Comparison of ENCODE assay signal across 27 cellular contexts in genomic region chr2:3268705-3269029, GRCh38.
"Had no signal": no experiment of that assay in that cellular context is flagged by ENCODE, and none has a peak within 500 bp of the region (broad histone marks: within the 10 kb centered on the region; RNA-seq: fewer than 3 reads in every experiment).

No MANE protein-coding gene starts in this region.

- H3K9me3 ChIP-seq: breast epithelium had no signal

- H3K36me3 ChIP-seq: breast epithelium, MG63 had no signal

- H3K27me3 ChIP-seq: breast epithelium, MG63 had no signal

- H3K4me3 ChIP-seq: breast epithelium, MG63, SK-N-MC had no signal

- H3K27me3 Mint-ChIP-seq: activated B cell treated with CpG ODN at 0.5 μM for 24 hours; activated CD4-positive, alpha-beta T cell treated with anti-CD3 and anti-CD28 coated beads, Interleukin-2, amount 10 ng/mL, durations not matched to agents 24 days and 14 days; activated CD8-positive, alpha-beta memory T cell treated with anti-CD3 and anti-CD28 coated beads, Interleukin-2, amount 10 ng/mL, durations not matched to agents 7 days and 5 days; activated naive CD4-positive, alpha-beta T cell treated with anti-CD3 and anti-CD28 coated beads, Interleukin-2, amount 50 U/mL, for 24 hours; activated T-cell treated with anti-CD3 and anti-CD28 coated beads, Interleukin-2, amount 50 U/mL, for 24 hours; T-cell had no signal

- H3K4me3 Mint-ChIP-seq: activated B cell treated with CpG ODN at 0.5 μM for 24 hours; activated CD4-positive, alpha-beta T cell treated with anti-CD3 and anti-CD28 coated beads, Interleukin-2, amount 10 ng/mL, durations not matched to agents 24 days and 14 days; activated CD8-positive, alpha-beta memory T cell treated with anti-CD3 and anti-CD28 coated beads, Interleukin-2, amount 10 ng/mL, durations not matched to agents 7 days and 5 days; activated naive CD4-positive, alpha-beta T cell treated with anti-CD3 and anti-CD28 coated beads, Interleukin-2, amount 50 U/mL, for 24 hours; activated T-cell treated with anti-CD3 and anti-CD28 coated beads, Interleukin-2, amount 50 U/mL, for 24 hours; activated T-helper 1 cell treated with anti-CD3 and anti-CD28 coated beads, Interleukin-12 subunit alpha, Interleukin-12 subunit beta, Interleukin-2, Interleukin-4 antibody, amounts not matched to agents 30 ng/mL and 10 ng/mL and 1 ng/mL, durations not matched to agents 14 hours and 24 hours and 36 hours; T-cell had no signal

- ATAC-seq: activated CD8-positive, alpha-beta memory T cell treated with anti-CD3 and anti-CD28 coated beads, Interleukin-2, amount 10 ng/mL, durations not matched to agents 7 days and 5 days; Right ventricle myocardium inferior; T-cell had no signal

- H3K4me1 ChIP-seq: breast epithelium had no signal

- DNase-seq: activated B cell treated with CpG ODN at 0.5 μM for 24 hours; activated CD4-positive, alpha-beta T cell treated with anti-CD3 and anti-CD28 coated beads for 1 hour; activated CD4-positive, alpha-beta T cell treated with anti-CD3 and anti-CD28 coated beads, Interleukin-2, amount 10 ng/mL, durations not matched to agents 24 days and 14 days; activated CD4-positive, alpha-beta T cell treated with anti-CD3 and anti-CD28 coated beads, Interleukin-2, amount 50 U/mL, for 48 hours; activated CD8-positive, alpha-beta memory T cell treated with anti-CD3 and anti-CD28 coated beads, Interleukin-2, amount 10 ng/mL, durations not matched to agents 7 days and 5 days; activated effector memory CD4-positive, alpha-beta T cell treated with Interleukin-2 at 50 U/mL for 16 hours; activated naive CD4-positive, alpha-beta T cell; activated T-cell treated with anti-CD3 and anti-CD28 coated beads, Interleukin-2, amount 50 U/mL, for 24 hours; aorta; MG63; NCI-H1092 treated with DMSO at 0.1 percent for 48 hours; NCI-H1417 treated with DMSO at 0.1 percent for 48 hours; NCI-H1694; NCI-H2029 treated with DMSO at 0.1 percent for 48 hours; NCI-H345; NCI-H510A; NCI-H526 treated with DMSO at 0.1 percent for 48 hours; NCI-H82; RPMI8226; T-cell; T-helper 2 cell; T1000 had no signal

- H3K9me3 Mint-ChIP-seq: activated B cell treated with CpG ODN at 0.5 μM for 24 hours; activated naive CD4-positive, alpha-beta T cell treated with anti-CD3 and anti-CD28 coated beads, Interleukin-2, amount 50 U/mL, for 24 hours; T-cell had no signal

- H3K4me1 Mint-ChIP-seq: activated naive CD4-positive, alpha-beta T cell treated with anti-CD3 and anti-CD28 coated beads, Interleukin-2, amount 50 U/mL, for 24 hours had no signal

- H3K27ac ChIP-seq: breast epithelium, SK-N-MC had no signal

- H3K27ac Mint-ChIP-seq: activated B cell treated with CpG ODN at 0.5 μM for 24 hours; activated CD4-positive, alpha-beta T cell treated with anti-CD3 and anti-CD28 coated beads, Interleukin-2, amount 10 ng/mL, durations not matched to agents 24 days and 14 days; activated CD8-positive, alpha-beta memory T cell treated with anti-CD3 and anti-CD28 coated beads, Interleukin-2, amount 10 ng/mL, durations not matched to agents 7 days and 5 days; activated naive CD4-positive, alpha-beta T cell treated with anti-CD3 and anti-CD28 coated beads, Interleukin-2, amount 50 U/mL, for 24 hours; activated T-cell treated with anti-CD3 and anti-CD28 coated beads, Interleukin-2, amount 50 U/mL, for 24 hours; activated T-helper 1 cell treated with anti-CD3 and anti-CD28 coated beads, Interleukin-12 subunit alpha, Interleukin-12 subunit beta, Interleukin-2, Interleukin-4 antibody, amounts not matched to agents 30 ng/mL and 10 ng/mL and 1 ng/mL, durations not matched to agents 14 hours and 24 hours and 36 hours; T-cell had no signal
